Comparison of ENCODE assay signal across 13 cellular contexts in the genomic region with DNA sequence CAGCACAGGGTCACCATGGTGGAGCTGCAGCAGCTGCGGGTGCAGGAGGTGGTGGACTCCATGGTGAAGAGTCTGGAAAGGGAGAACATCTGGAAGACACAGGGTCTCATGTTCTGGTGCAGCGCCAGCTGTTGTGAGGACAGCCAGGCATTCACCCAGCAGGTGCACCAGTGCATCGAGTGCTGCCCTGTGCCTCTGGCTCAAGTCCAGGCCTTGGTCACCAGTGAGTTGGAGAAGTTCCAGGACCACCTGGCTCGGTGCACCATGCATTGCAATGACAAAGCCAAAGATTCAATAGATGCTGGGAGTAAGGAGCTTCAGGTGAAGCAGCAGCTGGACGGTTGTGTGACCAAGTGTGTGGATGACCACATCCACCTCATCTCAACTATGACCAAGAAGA.
"Had no signal": no experiment of that assay in that cellular context is flagged by ENCODE, and none has a peak within 500 bp of the region (broad histone marks: within the 10 kb centered on the region; RNA-seq: fewer than 3 reads in every experiment).

No MANE protein-coding gene starts in this region.

- DNase-seq: activated CD4-positive, alpha-beta T cell treated with anti-CD3 and anti-CD28 coated beads, Interleukin-2, amount 50 U/mL, for 4 hours; activated naive CD4-positive, alpha-beta T cell treated with anti-CD3 and anti-CD28 coated beads, Interleukin-2, amount 50 U/mL, for 16 hours; activated T-cell treated with anti-CD3 and anti-CD28 coated beads, Interleukin-2, amount 50 U/mL, for 1 hour; caudate nucleus; cortex of kidney; effector memory CD4-positive, alpha-beta T cell; left ventricle myocardium inferior; mesendoderm; sigmoid colon; stimulated activated CD4-positive, alpha-beta T cell treated with anti-CD3 and anti-CD28 coated beads, Interleukin-2, amount 100 ng/mL, for 24 hours; stimulated activated naive CD4-positive, alpha-beta T cell had no signal

- H3K27ac ChIP-seq: gastroesophageal sphincter, left ventricle myocardium inferior, sigmoid colon had no signal

- H3K27ac Mint-ChIP-seq: type B pancreatic cell had no signal

- H3K4me3 Mint-ChIP-seq: type B pancreatic cell had no signal

- H3K36me3 ChIP-seq: gastroesophageal sphincter, left ventricle myocardium inferior, sigmoid colon had no signal

- H3K36me3 Mint-ChIP-seq: type B pancreatic cell had no signal

- ATAC-seq: gastroesophageal sphincter had no signal

- H3K27me3 ChIP-seq: gastroesophageal sphincter, sigmoid colon had no signal

- H3K4me1 ChIP-seq: gastroesophageal sphincter, sigmoid colon had no signal

- H3K9me3 Mint-ChIP-seq: type B pancreatic cell had no signal

- H3K4me3 ChIP-seq: gastroesophageal sphincter, left ventricle myocardium inferior, sigmoid colon had no signal

- H3K9me3 ChIP-seq: gastroesophageal sphincter, left ventricle myocardium inferior, sigmoid colon had no signal
